Comparison of ENCODE assay signal across 9 cellular contexts in the genomic region with DNA sequence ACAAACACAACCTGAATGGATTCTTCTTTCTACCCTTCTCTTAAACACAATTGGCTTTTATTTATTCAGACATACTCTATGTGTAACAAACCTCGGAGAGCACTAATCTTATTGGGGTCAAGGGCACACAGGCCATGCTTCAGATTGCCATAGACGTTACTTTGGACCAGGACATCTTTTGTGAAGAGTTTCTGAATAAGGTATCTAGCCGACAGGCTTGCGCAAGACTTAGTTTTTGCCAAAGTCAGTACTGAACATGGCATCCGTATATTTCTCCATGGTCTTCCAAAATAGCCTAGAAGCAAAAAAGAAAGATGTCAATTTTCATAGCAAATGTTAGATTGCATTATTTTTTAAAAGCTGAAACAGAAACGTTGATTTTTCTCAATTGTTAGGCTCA. TPM values are rescaled to one million over a fixed set of nuclear protein-coding genes. Genes with fewer than 3 reads are reported as not detected.
"Had no signal": no experiment of that assay in that cellular context is flagged by ENCODE, and none has a peak within 500 bp of the region (broad histone marks: within the 10 kb centered on the region; RNA-seq: fewer than 3 reads in every experiment).

No MANE protein-coding gene starts in this region.

- H2AFZ ChIP-seq: GM23248 had no signal

- H3K9ac ChIP-seq: GM23248 had no signal

- H3K4me3 Mint-ChIP-seq: H9, IgD-negative memory B cell had no signal

- DNase-seq: GM23248, GOT3, H9, HCEC 1CT, KG1 had no signal

- H3K27ac ChIP-seq: GM23248, HL-60 had no signal

- H3K27ac Mint-ChIP-seq: H9, IgD-negative memory B cell had no signal

- H3K4me3 ChIP-seq: GM23248 had no signal

- H3K4me1 Mint-ChIP-seq: H9, IgD-negative memory B cell had no signal

- H3K9me3 Mint-ChIP-seq: IgD-negative memory B cell had no signal

- FAIRE-seq: H54 had no signal

- H3K36me3 Mint-ChIP-seq: IgD-negative memory B cell had no signal

- H3K27me3 Mint-ChIP-seq: IgD-negative memory B cell had no signal

RNA-seq across cellular contexts. Expression of gene BEND2, which starts 49.8 kb away (rescaled TPM):
- total RNA-seq: GM23248, H9, HT1080 had no signal
- polyA plus RNA-seq: GM23248 had no signal
